Comparison of ENCODE assay signal across 23 cellular contexts in the genomic region with DNA sequence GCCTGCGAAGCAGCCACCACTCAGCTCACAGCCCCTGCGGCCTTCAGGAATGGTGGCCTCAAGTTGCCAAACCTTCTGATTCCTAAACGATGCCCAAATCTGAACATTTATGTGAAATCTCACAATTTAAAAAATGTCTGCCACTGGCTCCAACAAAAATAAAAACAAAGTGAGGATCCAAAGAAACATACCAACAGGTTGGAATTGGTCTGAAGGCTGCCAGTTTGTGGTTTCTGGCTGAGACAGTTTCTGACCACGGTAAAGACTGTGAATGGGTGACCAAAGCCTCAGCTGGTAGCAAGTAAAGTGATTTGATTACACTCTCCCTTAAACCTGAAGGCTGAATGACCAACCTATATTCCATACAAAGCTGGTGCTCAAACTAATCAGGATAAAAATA. TPM values are rescaled to one million over a fixed set of nuclear protein-coding genes. Genes with fewer than 3 reads are reported as not detected.
A peak's percentile ranks its signal among the peaks of the same experiment; 100 is the strongest.
DNase-seq lines count a peak whose midpoint lies in the region; ATAC-seq, FAIRE-seq and TF ChIP-seq lines count a peak whose summit lies in the region.
"Had no signal": no experiment of that assay in that cellular context is flagged by ENCODE, and none has a peak within 500 bp of the region (broad histone marks: within the 10 kb centered on the region; RNA-seq: fewer than 3 reads in every experiment).

No MANE protein-coding gene starts in this region.

- no peaks in the 10 kb centered on the region for H3K27me3 Mint-ChIP-seq in activated T-cell treated with anti-CD3 and anti-CD28 coated beads, Interleukin-2, amount 50 U/mL, for 24 hours
- no peaks in the 10 kb centered on the region for H3K27me3 Mint-ChIP-seq in activated T-cell treated with anti-CD3 and anti-CD28 coated beads, Interleukin-2, amount 50 U/mL, for 4 hours (ENCODE audit: low read depth)
- no peaks in the 10 kb centered on the region for H3K27me3 Mint-ChIP-seq in CD4-positive, alpha-beta memory T cell
- H3K27me3 Mint-ChIP-seq in astrocyte (ENCODE audit: low read depth, unreplicated experiment): no peaks in the 10 kb centered on the region

- no peaks in the 10 kb centered on the region for H3K27me3 ChIP-seq in CD4-positive, alpha-beta memory T cell (ENCODE audit: insufficient read depth, low read length)
- no peaks in the 10 kb centered on the region for H3K27me3 ChIP-seq in astrocyte (ENCODE audit: insufficient read depth, low read length)

- no peak for DNase-seq in activated T-cell treated with anti-CD3 and anti-CD28 coated beads, Interleukin-2, amount 50 U/mL, for 24 hours
- DNase-seq in activated T-cell treated with anti-CD3 and anti-CD28 coated beads, Interleukin-2, amount 50 U/mL, for 4 hours: no peak
- no peak for DNase-seq in CD4-positive, alpha-beta memory T cell
- DNase-seq in astrocyte (ENCODE audit: low read depth) (peak; percentile 27), renal cortical epithelial cell (ENCODE audit: low read depth) (peak; percentile 18), SK-N-DZ (ENCODE audit: low spot score) (no peak), amygdala (lab: John Stamatoyannopoulos, UW) (no peak)
- DNase-seq: Calu3, DMS79 treated with DMSO at 0.1 percent for 48 hours, GOT3, NCI-H1092, NCI-H2107, NCI-H226, NCI-H526, PC-3 had no signal

- CTCF ChIA-PET in CD4-positive, alpha-beta memory T cell (lab: Charles Lee; ENCODE audit: partially characterized antibody): interaction anchor here (1.0 to 1.5 kb wide), 2 partner anchors 41 to 101 kb away, joined by 3 to 5 read pairs; no protein-coding TSS in a partner anchor

- no peak for TF ChIP-seq CTCF in astrocyte (IDR thresholded peaks at IDR 0.05; ENCODE audit: insufficient read depth, low read depth, low read length)

- no peaks in the 10 kb centered on the region for H3K9me3 ChIP-seq in CD4-positive, alpha-beta memory T cell (ENCODE audit: control insufficient read depth in 1 of 2, low read length in 2 of 2)
- no peaks in the 10 kb centered on the region for H3K9me3 ChIP-seq in astrocyte (ENCODE audit: insufficient read depth, low read depth, low read length)

- no peak overlapping the region for H3K4me3 ChIP-seq in CD4-positive, alpha-beta memory T cell (ENCODE audit: low read length in 2 of 2)
- H3K4me3 ChIP-seq in astrocyte (ENCODE audit: insufficient read depth, low read depth, low read length): no peak overlapping the region
- H3K4me3 ChIP-seq: K562 had no signal

- peaks cover 95% of the 10 kb centered on the region for H3K36me3 Mint-ChIP-seq in activated T-cell treated with anti-CD3 and anti-CD28 coated beads, Interleukin-2, amount 50 U/mL, for 24 hours (ENCODE audit: low read depth)
- peaks cover 61% of the 10 kb centered on the region for H3K36me3 Mint-ChIP-seq in activated T-cell treated with anti-CD3 and anti-CD28 coated beads, Interleukin-2, amount 50 U/mL, for 4 hours (ENCODE audit: insufficient read depth)
- H3K36me3 Mint-ChIP-seq in CD4-positive, alpha-beta memory T cell: peaks cover 69 to 86% of the 10 kb centered on the region in 2 donors
- H3K36me3 Mint-ChIP-seq in astrocyte (ENCODE audit: low read depth, unreplicated experiment): peaks cover 21% of the 10 kb centered on the region

- intact Hi-C loops in CD4-positive, alpha-beta memory T cell (cut with micrococcal nuclease): loop anchor here (5.0 kb wide), 1 partner anchor 55 kb away; the partner anchor contains the start of gene USP7

- H2AFZ ChIP-seq in astrocyte (ENCODE audit: low read depth, low read length): no peak overlapping the region

- FAIRE-seq in astrocyte (lab: Jason Lieb, UNC): no peak
- FAIRE-seq: A204.1, G401.6, GM12891, GM19239, HTR-8/SVneo, K562 had no signal

- ATAC-seq in activated T-cell treated with anti-CD3 and anti-CD28 coated beads, Interleukin-2, amount 50 U/mL, for 4 hours: no peak
- ATAC-seq in GM21825 (IDR thresholded peaks at IDR 0.05; ENCODE audit: unreplicated experiment): no peak
- ATAC-seq: K562, PC-3 had no signal

- POLR2A ChIA-PET in CD4-positive, alpha-beta memory T cell (lab: Charles Lee; ENCODE audit: partially characterized antibody): no interaction called here

- H3K36me3 ChIP-seq in CD4-positive, alpha-beta memory T cell (ENCODE audit: insufficient read depth, low read length): peaks cover 73% of the 10 kb centered on the region
- peaks cover 70% of the 10 kb centered on the region for H3K36me3 ChIP-seq in astrocyte (ENCODE audit: insufficient read depth, low read length)

- H3K4me3 Mint-ChIP-seq in activated T-cell treated with anti-CD3 and anti-CD28 coated beads, Interleukin-2, amount 50 U/mL, for 24 hours: no peak overlapping the region
- H3K4me3 Mint-ChIP-seq in activated T-cell treated with anti-CD3 and anti-CD28 coated beads, Interleukin-2, amount 50 U/mL, for 4 hours: no peak overlapping the region
- H3K4me3 Mint-ChIP-seq in CD4-positive, alpha-beta memory T cell: no peak overlapping the region
- H3K4me3 Mint-ChIP-seq in astrocyte (ENCODE audit: unreplicated experiment): peak overlapping the region; percentile 16

- peaks cover 28% of the 10 kb centered on the region for H3K4me1 Mint-ChIP-seq in activated T-cell treated with anti-CD3 and anti-CD28 coated beads, Interleukin-2, amount 50 U/mL, for 24 hours (ENCODE audit: low read depth)
- H3K4me1 Mint-ChIP-seq in activated T-cell treated with anti-CD3 and anti-CD28 coated beads, Interleukin-2, amount 50 U/mL, for 4 hours (ENCODE audit: low read depth): peaks cover 25% of the 10 kb centered on the region
- H3K4me1 Mint-ChIP-seq in CD4-positive, alpha-beta memory T cell: peaks cover 23 to 31% (median 26%) of the 10 kb centered on the region in 4 donors
- peaks cover 15% of the 10 kb centered on the region for H3K4me1 Mint-ChIP-seq in astrocyte (ENCODE audit: low read depth, unreplicated experiment)

- no peak overlapping the region for H3K4me2 ChIP-seq in astrocyte (ENCODE audit: low read length)

- H3K79me2 ChIP-seq in astrocyte (ENCODE audit: insufficient read depth, low read length): peaks cover 29% of the 10 kb centered on the region

- H4K20me1 ChIP-seq in astrocyte (ENCODE audit: insufficient read depth, low read length): peaks cover 60% of the 10 kb centered on the region

- no peak overlapping the region for H3K27ac ChIP-seq in CD4-positive, alpha-beta memory T cell (ENCODE audit: low read depth, low read length)
- H3K27ac ChIP-seq in astrocyte (ENCODE audit: low read depth, low read length): no peak overlapping the region

- H3K27ac Mint-ChIP-seq in activated T-cell treated with anti-CD3 and anti-CD28 coated beads, Interleukin-2, amount 50 U/mL, for 24 hours: peak overlapping the region; percentile 87
- H3K27ac Mint-ChIP-seq in CD4-positive, alpha-beta memory T cell: peak overlapping the region in 4 of 7 donors; percentile 11 to 53 (median 46)
- no peak overlapping the region for H3K27ac Mint-ChIP-seq in astrocyte (ENCODE audit: unreplicated experiment)

- peaks cover 13% of the 10 kb centered on the region for H3K4me1 ChIP-seq in CD4-positive, alpha-beta memory T cell (ENCODE audit: insufficient read depth, low read length)
- no peaks in the 10 kb centered on the region for H3K4me1 ChIP-seq in astrocyte (ENCODE audit: insufficient read depth, low read length)

- no peaks in the 10 kb centered on the region for H3K9me3 Mint-ChIP-seq in activated T-cell treated with anti-CD3 and anti-CD28 coated beads, Interleukin-2, amount 50 U/mL, for 24 hours
- H3K9me3 Mint-ChIP-seq in activated T-cell treated with anti-CD3 and anti-CD28 coated beads, Interleukin-2, amount 50 U/mL, for 4 hours: no peaks in the 10 kb centered on the region
- peaks cover 0 to 4% (median 0%) of the 10 kb centered on the region in 8 donors for H3K9me3 Mint-ChIP-seq in CD4-positive, alpha-beta memory T cell
- H3K9me3 Mint-ChIP-seq in astrocyte (ENCODE audit: unreplicated experiment): no peaks in the 10 kb centered on the region

- H3K9ac ChIP-seq in astrocyte (ENCODE audit: low read length): no peak overlapping the region

RNA-seq across cellular contexts. Expression of gene LITAFD, which starts 24.9 kb away (rescaled TPM):
- total RNA-seq in activated T-cell treated with anti-CD3 and anti-CD28 coated beads, Interleukin-2, amount 50 U/mL, for 4 hours: not detected
- total RNA-seq in CD4-positive, alpha-beta memory T cell: not detected
- polyA plus RNA-seq in CD4-positive, alpha-beta memory T cell: not detected
- total RNA-seq in astrocyte: not detected in 2 replicates
- not detected in 2 replicates for total RNA-seq in renal cortical epithelial cell
- polyA plus RNA-seq in SK-N-DZ (2014; cell fraction: cytosol; rRNA removed): not detected in 2 replicates
- polyA plus RNA-seq in SK-N-DZ (2014; cell fraction: nucleus; rRNA removed): not detected in 2 replicates
- total RNA-seq: Calu3, K562, M059J, PC-3 had no signal
- polyA plus RNA-seq: K562 had no signal

RNA-seq across cellular contexts. Expression of gene CARHSP1, which starts 38.3 kb away (rescaled TPM):
- total RNA-seq in activated T-cell treated with anti-CD3 and anti-CD28 coated beads, Interleukin-2, amount 50 U/mL, for 4 hours: 10 to 100 TPM; 14.7 to 17.8 (median 16.8) TPM
- 10 to 100 TPM; 39.3 to 43.2 TPM for total RNA-seq in CD4-positive, alpha-beta memory T cell
- 10 to 100 TPM; 33.2 to 57.2 TPM for polyA plus RNA-seq in CD4-positive, alpha-beta memory T cell
- total RNA-seq in astrocyte: 51.0 and 61.5 TPM in 2 replicates
- total RNA-seq in renal cortical epithelial cell: 125 and 303 TPM in 2 replicates
- 257 and 292 TPM in 2 replicates for polyA plus RNA-seq in SK-N-DZ (2014; cell fraction: cytosol; rRNA removed)
- 158 and 171 TPM in 2 replicates for polyA plus RNA-seq in SK-N-DZ (2014; cell fraction: nucleus; rRNA removed)

RNA-seq across cellular contexts. Expression of gene USP7, which starts 56.6 kb away (rescaled TPM):
- 100 to 1,000 TPM; 189 to 210 (median 196) TPM for total RNA-seq in activated T-cell treated with anti-CD3 and anti-CD28 coated beads, Interleukin-2, amount 50 U/mL, for 4 hours
- 100 to 1,000 TPM; 194 to 206 TPM for total RNA-seq in CD4-positive, alpha-beta memory T cell
- polyA plus RNA-seq in CD4-positive, alpha-beta memory T cell: 10 to 100 TPM in 1 of 2 donors, 1 to 10 TPM in 1; 4.8 to 17.8 TPM
- total RNA-seq in astrocyte (93.6 and 96.9 TPM in 2 replicates), renal cortical epithelial cell (34.6 and 70.4 TPM in 2 replicates)
- 27.9 and 32.5 TPM in 2 replicates for polyA plus RNA-seq in SK-N-DZ (2014; cell fraction: cytosol; rRNA removed)
- 105 and 115 TPM in 2 replicates for polyA plus RNA-seq in SK-N-DZ (2014; cell fraction: nucleus; rRNA removed)

Comparison
In these comparisons a context has a peak if more than half of its experiments do, and no peak if none do; other contexts are left out.
1. DNase-seq: peak in astrocyte (single experiment) and renal cortical epithelial cell (single experiment); none in activated T-cell treated with anti-CD3 and anti-CD28 coated beads, Interleukin-2, amount 50 U/mL, for 24 hours (single experiment), activated T-cell treated with anti-CD3 and anti-CD28 coated beads, Interleukin-2, amount 50 U/mL, for 4 hours (single experiment), CD4-positive, alpha-beta memory T cell (0 of 5), SK-N-DZ (single experiment) and amygdala (0 of 56).